In the genomic region with DNA sequence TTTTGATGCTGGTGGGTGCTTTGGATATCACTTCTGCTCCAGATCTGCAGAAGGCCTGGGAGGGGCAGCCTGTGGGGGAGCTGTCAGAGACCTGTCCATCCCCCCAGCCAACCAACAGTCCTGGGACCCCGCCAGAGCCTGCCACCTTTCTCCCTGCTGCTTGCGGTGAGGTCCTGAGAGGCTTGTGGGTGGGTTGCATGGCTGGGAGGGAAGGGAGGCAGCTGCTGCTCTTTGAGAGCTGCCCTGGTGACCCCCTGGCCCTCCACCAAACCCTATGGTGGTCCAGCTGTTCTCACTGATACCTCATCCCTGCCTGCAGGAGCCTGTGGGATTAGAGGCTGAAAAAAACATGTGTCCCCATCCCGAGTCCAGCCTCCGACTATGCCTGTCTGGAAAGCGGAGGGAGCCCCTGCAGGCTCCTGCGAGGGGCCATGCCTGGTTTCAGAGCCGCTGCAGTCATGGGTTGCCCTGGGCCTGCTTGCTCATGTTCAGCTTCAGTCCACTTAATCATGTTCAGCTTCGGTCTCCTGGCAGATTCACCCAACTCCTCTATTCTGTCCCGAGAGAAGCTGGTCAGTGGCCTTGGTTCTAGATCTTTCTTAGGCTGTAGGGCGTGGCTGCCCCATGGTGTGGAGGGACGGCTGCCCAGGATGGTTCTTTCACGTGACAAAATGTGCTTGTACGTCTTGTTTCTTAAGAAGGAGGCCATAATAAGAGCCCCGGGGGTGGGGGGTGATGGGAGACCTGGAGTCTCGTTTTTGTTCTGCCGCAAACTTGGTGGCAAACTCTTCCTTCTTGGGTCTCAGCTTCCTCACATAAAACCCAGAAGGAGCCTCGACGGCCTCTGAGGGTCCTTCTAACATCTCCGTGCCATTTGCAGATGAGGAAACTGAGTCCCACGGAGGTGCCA, we compare ENCODE assay signal across 29 cellular contexts.
"Had no signal": no experiment of that assay in that cellular context is flagged by ENCODE, and none has a peak within 500 bp of the region (broad histone marks: within the 10 kb centered on the region; RNA-seq: fewer than 3 reads in every experiment).

No MANE protein-coding gene starts in this region.

- H3K9me3 ChIP-seq: gastroesophageal sphincter, left ventricle myocardium inferior, lower lobe of right lung, ovary, right lobe of liver, stomach, testis, tibial artery had no signal

- H3K27ac ChIP-seq: epithelial cell of prostate, gastroesophageal sphincter, left ventricle myocardium inferior, lower lobe of right lung, ovary, right lobe of liver, stomach, testis, tibial artery had no signal

- H3K27me3 ChIP-seq: gastroesophageal sphincter, ovary, right lobe of liver, stomach, testis, tibial artery had no signal

- H3K4me1 ChIP-seq: lower lobe of right lung, stomach had no signal

- DNase-seq: central memory CD4-positive, alpha-beta T cell; effector CD8-positive, alpha-beta T cell; endodermal cell; foreskin fibroblast; hypothalamus; immature natural killer cell; islet precursor cell; kidney glomerular epithelial cell; left colon; left ventricle myocardium inferior; lower lobe of right lung; naive B cell; nephron progenitor cell; occipital lobe; ovary; retina; stimulated activated CD4-positive, alpha-beta T cell treated with anti-CD3 and anti-CD28 coated beads, Interleukin-12 subunit alpha, Interleukin-12 subunit beta, amount 100 ng/mL, for 4 hours; stimulated activated CD4-positive, alpha-beta T cell treated with anti-CD3 and anti-CD28 coated beads, Interleukin-1b, Interleukin-23, amount 100 ng/mL, for 48 hours; stimulated activated CD4-positive, alpha-beta T cell treated with anti-CD3 and anti-CD28 coated beads, Interleukin-4, amount 100 ng/mL, for 24 hours; stimulated activated naive CD4-positive, alpha-beta T cell treated with Interleukin-2 at 50 U/mL for 16 hours; stomach; testis had no signal

- H3K4me3 ChIP-seq: gastroesophageal sphincter, left ventricle myocardium inferior, lower lobe of right lung, ovary, right lobe of liver, smooth muscle cell, stomach, testis, tibial artery had no signal

- ATAC-seq: esophagus mucosa; gastroesophageal sphincter; left colon; right lobe of liver; stimulated activated effector memory CD8-positive, alpha-beta T cell treated with anti-CD3 and anti-CD28 coated beads, Interleukin-12 subunit alpha, Interleukin-12 subunit beta, amount 100 ng/mL, for 72 hours had no signal

- H3K36me3 ChIP-seq: lower lobe of right lung, ovary had no signal
